Comparison of ENCODE assay signal across 1 cellular context in the genomic region with DNA sequence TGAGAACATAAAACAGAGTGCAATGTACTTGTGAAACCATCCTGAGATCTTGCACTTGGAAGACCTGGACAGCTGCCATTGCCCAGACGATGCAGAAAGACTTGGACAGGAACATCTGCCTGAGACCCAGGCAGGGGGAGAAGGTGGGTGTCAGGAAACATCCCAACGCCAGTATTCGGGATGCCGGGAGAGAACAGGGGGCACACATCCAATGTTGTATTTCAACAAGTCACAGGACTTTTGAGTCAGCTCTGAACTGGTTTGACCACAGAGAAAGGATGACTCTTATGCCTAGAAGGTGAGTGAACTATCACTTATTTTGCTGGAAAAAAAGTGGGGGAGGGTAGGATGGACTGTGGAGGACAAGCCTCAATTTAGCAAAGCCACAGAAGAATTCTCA.
TF ChIP-seq lines count a peak whose summit lies in the region.

No MANE protein-coding gene starts in this region.

TF ChIP-seq in HEK293T, 16 proteins besides CTCF, POLR2A, EP300 and RAD21 (continued from another document):
- TF ChIP-seq FOXA1 (IDR thresholded peaks at IDR 0.05) (no peak), HDGF (IDR thresholded peaks at IDR 0.05; ENCODE audit: borderline replicate concordance) (no peak), BHLHE40 (IDR thresholded peaks at IDR 0.05; ENCODE audit: borderline replicate concordance) (no peak), LEF1 (IDR thresholded peaks at IDR 0.05; ENCODE audit: borderline replicate concordance) (no peak), L3MBTL2 (conservative IDR thresholded peaks at IDR 0.05) (no peak), FOXK2 (IDR thresholded peaks at IDR 0.05) (no peak), NFRKB (IDR thresholded peaks at IDR 0.05) (no peak), TARDBP (IDR thresholded peaks at IDR 0.05) (no peak), ARNT (IDR thresholded peaks at IDR 0.05) (no peak), FOXM1 (IDR thresholded peaks at IDR 0.05; ENCODE audit: borderline replicate concordance) (no peak), CTBP1 (IDR thresholded peaks at IDR 0.05; ENCODE audit: borderline replicate concordance) (no peak), ZNF384 (IDR thresholded peaks at IDR 0.05) (no peak)
